ENCODE assay signal across 10 cellular contexts in genomic region chr3:79497447-79498111, GRCh38.
DNase-seq lines count a peak whose midpoint lies in the region; ATAC-seq and TF ChIP-seq lines count a peak whose summit lies in the region.
"Had no signal": no experiment of that assay in that cellular context is flagged by ENCODE, and none has a peak within 500 bp of the region (broad histone marks: within the 10 kb centered on the region; RNA-seq: fewer than 3 reads in every experiment).

No MANE protein-coding gene starts in this region.

- no peaks in the 10 kb centered on the region for H3K4me1 Mint-ChIP-seq in effector memory CD8-positive, alpha-beta T cell (ENCODE audit: low read depth in 2 of 2)

- peaks cover 0 to 4% of the 10 kb centered on the region in 2 donors for H3K9me3 Mint-ChIP-seq in effector memory CD8-positive, alpha-beta T cell

- H3K4me3 ChIP-seq in Peyer's patch: no peak overlapping the region

- H3K27me3 Mint-ChIP-seq in effector memory CD8-positive, alpha-beta T cell: no peaks in the 10 kb centered on the region
- H3K27me3 Mint-ChIP-seq: stimulated activated naive CD8-positive, alpha-beta T cell treated with anti-CD3 and anti-CD28 coated beads, Interleukin-15, Interleukin-2, amounts not matched to agents 100 ng/mL and 50 ng/mL, for 24 hours had no signal

- H3K27ac Mint-ChIP-seq in effector memory CD8-positive, alpha-beta T cell: no peak overlapping the region
- H3K27ac Mint-ChIP-seq: stimulated activated naive CD8-positive, alpha-beta T cell treated with anti-CD3 and anti-CD28 coated beads, Interleukin-15, Interleukin-2, amounts not matched to agents 100 ng/mL and 50 ng/mL, for 24 hours had no signal

- TF ChIP-seq POLR2A in Peyer's patch (IDR thresholded peaks at IDR 0.05): no peak

- peak in 4 of 6 experiments; percentile 31 to 44 (median 37) for TF ChIP-seq CTCF in Peyer's patch (IDR thresholded peaks at IDR 0.05)

- H3K4me3 Mint-ChIP-seq in effector memory CD8-positive, alpha-beta T cell: no peak overlapping the region
- H3K4me3 Mint-ChIP-seq: stimulated activated naive CD8-positive, alpha-beta T cell treated with anti-CD3 and anti-CD28 coated beads, Interleukin-15, Interleukin-2, amounts not matched to agents 100 ng/mL and 50 ng/mL, for 24 hours had no signal

- peak; percentile 33 for DNase-seq in AG08395 (ENCODE audit: low spot score)
- DNase-seq in Peyer's patch: no peak
- peak; percentile 4 for DNase-seq in germinal center (ENCODE audit: low spot score)
- no peak for DNase-seq in stimulated activated CD4-positive, alpha-beta T cell treated with anti-CD3 and anti-CD28 coated beads, Interleukin-4, amount 100 ng/mL, for 1 hour
- no peak for DNase-seq in effector memory CD8-positive, alpha-beta T cell

- H3K36me3 Mint-ChIP-seq in effector memory CD8-positive, alpha-beta T cell (ENCODE audit: insufficient read depth): no peaks in the 10 kb centered on the region

- no peaks in the 10 kb centered on the region for H3K9me3 ChIP-seq in Peyer's patch

- no peak overlapping the region for H3K27ac ChIP-seq in Peyer's patch
- H3K27ac ChIP-seq: epithelial cell of prostate had no signal

- H3K4me1 ChIP-seq in Peyer's patch: no peaks in the 10 kb centered on the region

- ATAC-seq in GM19043 (IDR thresholded peaks at IDR 0.05; ENCODE audit: low read depth, unreplicated experiment) (peak; percentile 57), esophagus mucosa (no peak), HG02763 (IDR thresholded peaks at IDR 0.05; ENCODE audit: unreplicated experiment) (no peak)
- no peak for ATAC-seq in effector memory CD8-positive, alpha-beta T cell (replicated peaks)

- no peaks in the 10 kb centered on the region for H3K36me3 ChIP-seq in Peyer's patch

- no peaks in the 10 kb centered on the region for H3K27me3 ChIP-seq in Peyer's patch

Comparison
In these comparisons a context has a peak if more than half of its experiments do, and no peak if none do; other contexts are left out.
1. DNase-seq: peak in AG08395 (single experiment) and germinal center (single experiment); none in Peyer's patch (0 of 3), stimulated activated CD4-positive, alpha-beta T cell treated with anti-CD3 and anti-CD28 coated beads, Interleukin-4, amount 100 ng/mL, for 1 hour (single experiment) and effector memory CD8-positive, alpha-beta T cell (0 of 3).